13 cellular contexts compared by ENCODE assay signal in the genomic region with DNA sequence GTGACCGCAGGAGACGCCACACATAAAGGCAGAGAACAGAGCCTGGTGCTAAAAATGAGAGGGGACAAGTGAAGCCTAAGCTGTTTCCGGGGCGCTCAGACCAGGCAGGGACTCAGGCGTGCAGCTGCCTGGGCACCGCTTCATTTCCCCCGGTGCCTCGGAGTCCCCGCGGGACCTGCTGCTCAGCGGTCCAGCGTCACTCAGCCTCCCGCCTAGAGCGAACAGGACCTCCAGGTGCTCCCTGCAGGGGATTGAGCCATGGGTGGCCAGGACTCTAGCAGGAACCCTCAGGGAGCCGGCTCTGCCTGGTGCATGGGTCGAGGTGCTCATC. TPM values are rescaled to one million over a fixed set of nuclear protein-coding genes. Genes with fewer than 3 reads are reported as not detected.
DNase-seq lines count a peak whose midpoint lies in the region; ATAC-seq and TF ChIP-seq lines count a peak whose summit lies in the region.
"Had no signal": no experiment of that assay in that cellular context is flagged by ENCODE, and none has a peak within 500 bp of the region (broad histone marks: within the 10 kb centered on the region; RNA-seq: fewer than 3 reads in every experiment).

No MANE protein-coding gene starts in this region.

- intact Hi-C loops in activated B cell treated with CpG ODN at 0.5 μM for 24 hours (cut with micrococcal nuclease) = no loop called here

- H3K36me3 ChIP-seq in BE2C = peaks cover 4% of the 10 kb centered on the region; the same call in 1 of the 2 replicates
- no peaks in the 10 kb centered on the region for H3K36me3 ChIP-seq in GM23338 (ENCODE audit: insufficient read depth)
- no peaks in the 10 kb centered on the region for H3K36me3 ChIP-seq in neuronal stem cell (replicated peaks in 1 of 2; ENCODE audit: control insufficient read depth in 2 of 2, insufficient read depth in 2 of 2, low read length in 2 of 2)
- H3K36me3 ChIP-seq: SJSA1 had no signal

- H3K27me3 ChIP-seq in BE2C (no peaks in the 10 kb centered on the region), GM23338 (ENCODE audit: insufficient read depth) (no peaks in the 10 kb centered on the region), neuronal stem cell (ENCODE audit: control insufficient read depth in 3 of 3, insufficient read depth in 3 of 3, low read depth in 1 of 3, low read length in 3 of 3) (no peaks in the 10 kb centered on the region)
- H3K27me3 ChIP-seq: SJSA1 had no signal

- H3K4me1 ChIP-seq in BE2C (peaks cover 87% of the 10 kb centered on the region), GM23338 (ENCODE audit: insufficient read depth) (peaks cover 69% of the 10 kb centered on the region), neuronal stem cell (ENCODE audit: control insufficient read depth in 2 of 2, insufficient read depth in 1 of 2, low read depth in 1 of 2, low read length in 2 of 2) (peaks cover 61 to 80% of the 10 kb centered on the region in 2 donors)

- H3F3A ChIP-seq in GM23338 (replicated peaks; ENCODE audit: low read depth) = no peaks in the 10 kb centered on the region

- H2AFZ ChIP-seq in GM23338 (no peak overlapping the region), neuronal stem cell (ENCODE audit: low read length) (no peak overlapping the region)

- H2AK5ac ChIP-seq in neuronal stem cell (ENCODE audit: low read depth, low read length) = peak overlapping the region; percentile 95

- no peak overlapping the region for H2BK5ac ChIP-seq in neuronal stem cell (ENCODE audit: low read length)

- H3K23ac ChIP-seq in neuronal stem cell (ENCODE audit: low read depth, low read length, poor library complexity) = no peak overlapping the region

- POLR2A ChIA-PET in activated B cell treated with CpG ODN at 0.5 μM for 24 hours (lab: Charles Lee) = no interaction called here

- H2BK120ac ChIP-seq in neuronal stem cell (ENCODE audit: low read depth, low read length) = peak overlapping the region; percentile 4

- WGBS in neuronal stem cell (ENCODE audit: extremely low coverage in 2 of 2, insufficient read length in 2 of 2, insufficient replicate concordance in 1 of 2), 2 donors = no CpG with 5 or more reads among the region's 16 CpGs

- H3K27ac ChIP-seq in GM23338 (ENCODE audit: low read depth) (no peak overlapping the region), neuronal stem cell (replicated peaks; ENCODE audit: low read length) (no peak overlapping the region)
- H3K27ac ChIP-seq: SJSA1 had no signal

- H3K9ac ChIP-seq in neuronal stem cell (ENCODE audit: low read depth, low read length, poor library complexity) = no peak overlapping the region

- H2BK12ac ChIP-seq in neuronal stem cell (ENCODE audit: low read length) = no peak overlapping the region

- peak overlapping the region; percentile 63 for H3K18ac ChIP-seq in neuronal stem cell (ENCODE audit: low read length)

- H4K8ac ChIP-seq in neuronal stem cell (ENCODE audit: low read depth, low read length) = no peak overlapping the region

- ATAC-seq in GM23338 = no peak
- peak; percentile 40 for ATAC-seq in activated B cell treated with CpG ODN at 0.5 μM for 24 hours (ENCODE audit: low read depth)
- ATAC-seq in HG03442 (IDR thresholded peaks at IDR 0.05; ENCODE audit: unreplicated experiment) = no peak
- ATAC-seq: activated CD4-positive, CD25-positive, alpha-beta regulatory T cell treated with anti-CD3 and anti-CD28 coated beads, Interleukin-2, amount 50 U/mL, for 24 hours; activated T-helper 17 cell treated with anti-CD3 and anti-CD28 coated beads, Interleukin-2, amount 50 U/mL, for 72 hours had no signal

- peaks cover 4% of the 10 kb centered on the region; the same call in 1 of the 2 replicates for H4K20me1 ChIP-seq in GM23338 (replicated peaks; ENCODE audit: insufficient read depth)

- H4K91ac ChIP-seq in neuronal stem cell (ENCODE audit: low read depth, low read length, poor library complexity) = no peak overlapping the region

- H3K9me3 ChIP-seq in BE2C = no peaks in the 10 kb centered on the region
- H3K9me3 ChIP-seq in neuronal stem cell (replicated peaks in 1 of 2; ENCODE audit: control insufficient read depth in 2 of 2, insufficient read depth in 1 of 2, low read depth in 1 of 2, low read length in 2 of 2) = no peaks in the 10 kb centered on the region
- H3K9me3 ChIP-seq: SJSA1 had no signal

- H3K36me3 Mint-ChIP-seq in GM23338 (ENCODE audit: low read depth) (no peaks in the 10 kb centered on the region; the same call in 2 of the 3 replicates), activated B cell treated with CpG ODN at 0.5 μM for 24 hours (ENCODE audit: low read depth) (no peaks in the 10 kb centered on the region)
- H3K36me3 Mint-ChIP-seq: CD4-positive, CD25-positive, alpha-beta regulatory T cell had no signal

- H3K4ac ChIP-seq in neuronal stem cell (ENCODE audit: low read length) = no peak overlapping the region

- H3K14ac ChIP-seq in neuronal stem cell (ENCODE audit: low read length) = no peak overlapping the region

- CTCF ChIA-PET in activated B cell treated with CpG ODN at 0.5 μM for 24 hours (lab: Charles Lee) = no interaction called here

- peak overlapping the region; percentile 41; the same call in 1 of the 2 replicates for H3K27ac Mint-ChIP-seq in GM23338
- H3K27ac Mint-ChIP-seq in activated B cell treated with CpG ODN at 0.5 μM for 24 hours = no peak overlapping the region
- H3K27ac Mint-ChIP-seq: activated T-helper 17 cell treated with anti-CD3 and anti-CD28 coated beads, Interleukin-2, amount 50 U/mL, for 72 hours; CD4-positive, CD25-positive, alpha-beta regulatory T cell had no signal

- H3K27me3 Mint-ChIP-seq in GM23338 (ENCODE audit: insufficient read depth, low read depth, poor library complexity) = peaks cover 20% of the 10 kb centered on the region
- H3K27me3 Mint-ChIP-seq in activated B cell treated with CpG ODN at 0.5 μM for 24 hours = no peaks in the 10 kb centered on the region
- H3K27me3 Mint-ChIP-seq: activated T-helper 17 cell treated with anti-CD3 and anti-CD28 coated beads, Interleukin-2, amount 50 U/mL, for 72 hours; CD4-positive, CD25-positive, alpha-beta regulatory T cell had no signal

- H3K4me3 ChIP-seq in BE2C (ENCODE audit: low read depth, low read length) (peak overlapping the region; percentile 25), GM23338 (no peak overlapping the region), neuronal stem cell (ENCODE audit: low read length in 2 of 2) (no peak overlapping the region)
- H3K4me3 ChIP-seq: SJSA1 had no signal

- peaks cover 18% of the 10 kb centered on the region for H3K79me1 ChIP-seq in neuronal stem cell (ENCODE audit: low read depth, low read length)

- no peak overlapping the region for H3K4me3 Mint-ChIP-seq in GM23338
- no peak overlapping the region for H3K4me3 Mint-ChIP-seq in activated B cell treated with CpG ODN at 0.5 μM for 24 hours
- H3K4me3 Mint-ChIP-seq: activated T-helper 17 cell treated with anti-CD3 and anti-CD28 coated beads, Interleukin-2, amount 50 U/mL, for 72 hours; CD4-positive, CD25-positive, alpha-beta regulatory T cell had no signal

- no peaks in the 10 kb centered on the region for H3K9me3 Mint-ChIP-seq in GM23338
- no peaks in the 10 kb centered on the region for H3K9me3 Mint-ChIP-seq in activated B cell treated with CpG ODN at 0.5 μM for 24 hours
- H3K9me3 Mint-ChIP-seq: activated T-helper 17 cell treated with anti-CD3 and anti-CD28 coated beads, Interleukin-2, amount 50 U/mL, for 72 hours; CD4-positive, CD25-positive, alpha-beta regulatory T cell had no signal

- 0 out of 2 replicates have a peak overlapping the region, but pooled peaks have one; percentile 43 for H3K4me2 ChIP-seq in GM23338
- no peak overlapping the region for H3K4me2 ChIP-seq in neuronal stem cell (ENCODE audit: insufficient read depth, low read length, poor library complexity, severe bottlenecking)

- H3K79me2 ChIP-seq in GM23338 (replicated peaks; ENCODE audit: insufficient read depth) = peaks cover 58% of the 10 kb centered on the region

- no peaks in the 10 kb centered on the region for H3K9me2 ChIP-seq in GM23338 (ENCODE audit: insufficient read depth)

- peaks cover 92% of the 10 kb centered on the region for H3K4me1 Mint-ChIP-seq in GM23338
- H3K4me1 Mint-ChIP-seq in activated B cell treated with CpG ODN at 0.5 μM for 24 hours = peaks cover 8% of the 10 kb centered on the region

- DNase-seq in BE2C (no peak), GM23338 (ENCODE audit: low spot score) (no peak), activated B cell treated with CpG ODN at 0.5 μM for 24 hours (no peak), neuronal stem cell (ENCODE audit: low spot score) (no peak), OCI-M2 (lab: John Stamatoyannopoulos, UW; ENCODE audit: unreplicated experiment) (no peak), NOMO-1 treated with dmso at 0.1 percent for 144 hours (lab: John Stamatoyannopoulos, UW; ENCODE audit: unreplicated experiment) (no peak), SW480 (ENCODE audit: low spot score) (no peak)
- DNase-seq: CD4-positive, CD25-positive, alpha-beta regulatory T cell; KBM-7 had no signal

- no peak for TF ChIP-seq CTCF in BE2C (IDR thresholded peaks at IDR 0.05; ENCODE audit: low read depth, low read length)
- no peak for TF ChIP-seq CTCF in GM23338 (conservative IDR thresholded peaks at IDR 0.05; ENCODE audit: low read depth in 2 of 2)
- TF ChIP-seq CTCF in activated B cell treated with CpG ODN at 0.5 μM for 24 hours (IDR thresholded peaks at IDR 0.05) = no peak

- no peak overlapping the region for H2BK15ac ChIP-seq in neuronal stem cell (ENCODE audit: low read length)

TF ChIP-seq in GM23338, 12 proteins besides CTCF, POLR2A, EP300 and RAD21 (continues in another document):
- TF ChIP-seq STAT1 (IDR thresholded peaks at IDR 0.05; ENCODE audit: unreplicated experiment) = no peak

RNA-seq across cellular contexts. Expression of gene CCDC85C, which starts 31.0 kb away (rescaled TPM):
- polyA plus RNA-seq in BE2C (2012; ENCODE audit: insufficient read depth, insufficient read length, low read depth) = 66.5 TPM
- total RNA-seq in GM23338 (2014; rRNA removed; shearing (Covaris generic)) = 24.9 and 26.8 TPM in 2 replicates
- polyA plus RNA-seq in GM23338 (2016; fragmentation: Nextera tagmentation; extraction: Ambion mirVana) = 4.5 and 6.5 TPM in 2 replicates
- total RNA-seq in activated B cell treated with CpG ODN at 0.5 μM for 24 hours = 1.8 and 1.9 TPM in 2 replicates
- 22.3 TPM for polyA plus RNA-seq in neuronal stem cell (2013, experiment 1 of 2)
- polyA plus RNA-seq in neuronal stem cell (2013, experiment 2 of 2) = 22.5 TPM
